14 cellular contexts compared by ENCODE assay signal in genomic region chr7:44163591-44163990, GRCh38. TPM values are rescaled to one million over a fixed set of nuclear protein-coding genes. Genes with fewer than 3 reads are reported as not detected.
DNase-seq lines count a peak whose midpoint lies in the region; FAIRE-seq and TF ChIP-seq lines count a peak whose summit lies in the region.
"Had no signal": no experiment of that assay in that cellular context is flagged by ENCODE, and none has a peak within 500 bp of the region (broad histone marks: within the 10 kb centered on the region; RNA-seq: fewer than 3 reads in every experiment).

No MANE protein-coding gene starts in this region.

- H4K20me1 ChIP-seq in H1 (replicated peaks in 1 of 2; ENCODE audit: control insufficient read depth in 1 of 2, insufficient read depth in 2 of 2, low read length in 2 of 2), result no peaks in the 10 kb centered on the region

- 74% methylated on average over 1 of the region's 1 CpG; no CpG with 5 or more reads in 1 of the 2 experiments for WGBS in H1 (ENCODE audit: extremely low coverage in 1 of 2, insufficient coverage in 1 of 2, insufficient read length in 1 of 2, insufficient replicate concordance in 2 of 2, low coverage in 1 of 2, low lambda C conversion rate in 2 of 2, missing lambda C conversion rate in 1 of 2), 2 experiments
- WGBS in neuronal stem cell (ENCODE audit: extremely low coverage in 2 of 2, insufficient read length in 2 of 2, insufficient replicate concordance in 1 of 2), 2 donors, result no CpG with 5 or more reads among the region's 1 CpG

- no peaks in the 10 kb centered on the region for H3K27me3 ChIP-seq in H1 (replicated peaks in 1 of 4; ENCODE audit: control insufficient read depth in 3 of 4, extremely low read depth in 1 of 4, insufficient read depth in 3 of 4, low read length in 3 of 4)
- H3K27me3 ChIP-seq in neuronal stem cell (ENCODE audit: control insufficient read depth in 3 of 3, insufficient read depth in 3 of 3, low read depth in 1 of 3, low read length in 3 of 3), result peaks cover 0 to 31% (median 2%) of the 10 kb centered on the region in 3 experiments
- H3K27me3 ChIP-seq: upper lobe of right lung had no signal

- TF ChIP-seq EP300 in H1 (IDR thresholded peaks at IDR 0.05; ENCODE audit: borderline replicate concordance in 1 of 2, low read depth in 2 of 2, low read length in 2 of 2), result no peak

- no peak overlapping the region for H3K4me3 ChIP-seq in H1 (ENCODE audit: extremely low read depth in 1 of 4, insufficient read depth in 2 of 4, low read depth in 3 of 4, low read length in 4 of 4)
- H3K4me3 ChIP-seq in neuronal stem cell (ENCODE audit: low read length in 2 of 2), result no peak overlapping the region
- H3K4me3 ChIP-seq: upper lobe of right lung had no signal

- H3K23ac ChIP-seq in H1 (ENCODE audit: insufficient read length), result no peak overlapping the region
- H3K23ac ChIP-seq in neuronal stem cell (ENCODE audit: low read depth, low read length, poor library complexity), result no peak overlapping the region

- H2AFZ ChIP-seq in H1 (ENCODE audit: low read length), result peak overlapping the region; percentile 96
- H2AFZ ChIP-seq in neuronal stem cell (ENCODE audit: low read length), result peak overlapping the region; percentile 55

- no peak overlapping the region for H2BK20ac ChIP-seq in H1 (ENCODE audit: low read length)

- no peak overlapping the region for H3K56ac ChIP-seq in H1 (replicated peaks; ENCODE audit: insufficient read length, low read depth, low read length)

- peaks cover 2 to 5% (median 4%) of the 10 kb centered on the region in 4 experiments; a peak in 5 of 7 replicates for H3K4me1 ChIP-seq in H1 (replicated peaks in 1 of 4; ENCODE audit: control insufficient read depth in 3 of 4, insufficient read depth in 4 of 4, low read length in 3 of 4)
- H3K4me1 ChIP-seq in neuronal stem cell (ENCODE audit: control insufficient read depth in 2 of 2, insufficient read depth in 1 of 2, low read depth in 1 of 2, low read length in 2 of 2), result peaks cover 0 to 5% of the 10 kb centered on the region in 2 donors
- H3K4me1 ChIP-seq: upper lobe of right lung had no signal

- CTCF ChIA-PET in H1 (lab: Charles Lee; ENCODE audit: partially characterized antibody), result interaction anchor here (0.7 to 1.7 kb wide), 7 partner anchors 8 to 27 kb away, joined by 3 to 9 read pairs (median 3); no protein-coding TSS in a partner anchor

- DNase-seq in ELR (ENCODE audit: low read depth) (peak; percentile 90), NCI-H69 (lab: John Stamatoyannopoulos, UW) (peak; percentile 85), H1 (ENCODE audit: low read depth in 1 of 2, low spot score in 2 of 2) (no peak), neuronal stem cell (ENCODE audit: low spot score) (no peak), NCI-H2227 treated with DMSO at 0.1 percent for 48 hours (lab: John Stamatoyannopoulos, UW) (no peak)
- no peak for DNase-seq in activated CD4-positive, alpha-beta T cell treated with anti-CD3 and anti-CD28 coated beads for 48 hours
- DNase-seq in effector CD8-positive, alpha-beta T cell (lab: John Stamatoyannopoulos, UW), result no peak
- no peak for DNase-seq in effector CD4-positive, alpha-beta T cell
- DNase-seq: activated gamma-delta T cell, DMS 273 treated with DMSO at 0.1 percent for 48 hours, NCI-H1092 treated with DMSO at 0.1 percent for 48 hours, upper lobe of right lung had no signal

- H4K8ac ChIP-seq in H1 (ENCODE audit: extremely low read depth, insufficient read depth, low read length) (no peak overlapping the region), neuronal stem cell (ENCODE audit: low read depth, low read length) (no peak overlapping the region)

- no peak for FAIRE-seq in H1 (lab: Jason Lieb, UNC)

- no peak overlapping the region for H4K91ac ChIP-seq in H1 (replicated peaks; ENCODE audit: insufficient read length, low read length)
- H4K91ac ChIP-seq in neuronal stem cell (ENCODE audit: low read depth, low read length, poor library complexity), result no peak overlapping the region

- H3K79me2 ChIP-seq in H1 (ENCODE audit: control insufficient read depth in 1 of 2, insufficient read depth in 2 of 2, low read length in 2 of 2), result no peaks in the 10 kb centered on the region

- H2BK5ac ChIP-seq in H1 (ENCODE audit: low read depth, low read length) (no peak overlapping the region), neuronal stem cell (ENCODE audit: low read length) (no peak overlapping the region)

- H3K9ac ChIP-seq in H1 (replicated peaks in 1 of 4; ENCODE audit: extremely low read depth in 1 of 4, low read depth in 3 of 4, low read length in 3 of 4) (no peak overlapping the region; a peak in 1 of 7 replicates), neuronal stem cell (ENCODE audit: low read depth, low read length, poor library complexity) (no peak overlapping the region)

- H2AK5ac ChIP-seq in H1 (ENCODE audit: low read depth, low read length), result no peak overlapping the region
- no peak overlapping the region for H2AK5ac ChIP-seq in neuronal stem cell (ENCODE audit: low read depth, low read length)

- H3K23me2 ChIP-seq in H1 (ENCODE audit: low read depth, low read length), result no peaks in the 10 kb centered on the region

- H3K14ac ChIP-seq in H1 (ENCODE audit: insufficient read length) (no peak overlapping the region), neuronal stem cell (ENCODE audit: low read length) (no peak overlapping the region)

- POLR2A ChIA-PET in H1 (lab: Charles Lee; ENCODE audit: partially characterized antibody), result interaction anchor here (0.7 to 1.4 kb wide), 4 partner anchors 9 to 18 kb away, joined by 3 to 6 read pairs (median 4); no protein-coding TSS in a partner anchor

- no peak overlapping the region for H3K4me2 ChIP-seq in H1 (ENCODE audit: insufficient read depth in 1 of 2, low read depth in 2 of 2, low read length in 2 of 2)
- no peak overlapping the region for H3K4me2 ChIP-seq in neuronal stem cell (ENCODE audit: insufficient read depth, low read length, poor library complexity, severe bottlenecking)

- H3K36me3 ChIP-seq in H1 (ENCODE audit: control insufficient read depth in 2 of 4, insufficient read depth in 4 of 4, low read length in 3 of 4), result no peaks in the 10 kb centered on the region
- H3K36me3 ChIP-seq in neuronal stem cell (replicated peaks in 1 of 2; ENCODE audit: control insufficient read depth in 2 of 2, insufficient read depth in 2 of 2, low read length in 2 of 2), result no peaks in the 10 kb centered on the region
- H3K36me3 ChIP-seq: upper lobe of right lung had no signal

- no peak for TF ChIP-seq POLR2A in H1 (IDR thresholded peaks at IDR 0.05; ENCODE audit: control extremely low read depth in 1 of 2, low read depth in 2 of 2, low read length in 2 of 2)

- H3K4ac ChIP-seq in H1 (replicated peaks; ENCODE audit: insufficient read length, low read depth, low read length) (peak overlapping the region; percentile 81), neuronal stem cell (ENCODE audit: low read length) (no peak overlapping the region)

- H3K18ac ChIP-seq in H1 (ENCODE audit: extremely low read depth, low read length), result no peak overlapping the region
- no peak overlapping the region for H3K18ac ChIP-seq in neuronal stem cell (ENCODE audit: low read length)

- TF ChIP-seq RAD21 in H1 (IDR thresholded peaks at IDR 0.05 in 1 of 2, conservative IDR thresholded peaks at IDR 0.05 in 1 of 2; ENCODE audit: low read depth in 2 of 2, low read length in 2 of 2), result no peak

- H2BK12ac ChIP-seq in H1 (ENCODE audit: low read depth, low read length) (no peak overlapping the region), neuronal stem cell (ENCODE audit: low read length) (no peak overlapping the region)

- H4K5ac ChIP-seq in H1 (ENCODE audit: insufficient read length, low read depth, low read length), result no peak overlapping the region

- H3K9me3 ChIP-seq in H1 (ENCODE audit: insufficient read depth in 2 of 2, low read depth in 1 of 2, low read length in 1 of 2) (no peaks in the 10 kb centered on the region), neuronal stem cell (replicated peaks in 1 of 2; ENCODE audit: control insufficient read depth in 2 of 2, insufficient read depth in 1 of 2, low read depth in 1 of 2, low read length in 2 of 2) (peaks cover 0 to 2% of the 10 kb centered on the region in 2 donors)
- H3K9me3 ChIP-seq: upper lobe of right lung had no signal

- H2BK15ac ChIP-seq in H1 (ENCODE audit: low read length) (no peak overlapping the region), neuronal stem cell (ENCODE audit: low read length) (no peak overlapping the region)

- H3K27ac ChIP-seq in H1 (ENCODE audit: low read depth, low read length), result no peak overlapping the region
- no peak overlapping the region for H3K27ac ChIP-seq in neuronal stem cell (replicated peaks; ENCODE audit: low read length)
- H3K27ac ChIP-seq: upper lobe of right lung had no signal

- H3K79me1 ChIP-seq in H1 (ENCODE audit: low read depth, low read length), result no peaks in the 10 kb centered on the region
- H3K79me1 ChIP-seq in neuronal stem cell (ENCODE audit: low read depth, low read length), result peaks cover 1% of the 10 kb centered on the region

- H2BK120ac ChIP-seq in H1 (replicated peaks; ENCODE audit: low read depth, low read length) (no peak overlapping the region), neuronal stem cell (ENCODE audit: low read depth, low read length) (no peak overlapping the region)

- TF ChIP-seq CTCF in H1 (IDR thresholded peaks at IDR 0.05; ENCODE audit: control extremely low read depth in 1 of 3, insufficient read depth in 1 of 3, low read depth in 1 of 3, low read length in 3 of 3), result no peak

RNA-seq across cellular contexts. Expression of gene MYL7, which starts 22.5 kb away (rescaled TPM):
- total RNA-seq in H1 (2021; fragmentation: NEBNext Ultra II Directional; extraction: Animal tissue kit (Norgen Biotek cat#: 25700)), result 3.3 and 3.6 TPM in 2 replicates
- 1.4 and 3.4 TPM in 2 replicates for polyA plus RNA-seq in H1 (2011; rRNA removed)
- 1.8 TPM for polyA plus RNA-seq in H1 (2011; cell fraction: cytosol; rRNA removed)
- polyA plus RNA-seq in H1 (2011; cell fraction: nucleus; rRNA removed), result 3.0 TPM
- polyA plus RNA-seq in H1 (2012, experiment 1 of 2), result 2.1 to 4.1 TPM (median 2.5 TPM) in 4 replicates
- polyA plus RNA-seq in H1 (2012, experiment 2 of 2), result 8.2 TPM
- 1.8 TPM for polyA plus RNA-seq in H1 (2013, experiment 1 of 2)
- 2.9 TPM for polyA plus RNA-seq in H1 (2013, experiment 2 of 2)
- 2.1 and 3.8 TPM in 2 replicates for polyA minus RNA-seq in H1 (2011; rRNA and poly(A)+ RNA removed)
- polyA minus RNA-seq in H1 (2011; cell fraction: cytosol; rRNA and poly(A)+ RNA removed), result not detected
- not detected for polyA minus RNA-seq in H1 (2011; cell fraction: nucleus; rRNA and poly(A)+ RNA removed)
- polyA plus RNA-seq in neuronal stem cell (2013, experiment 1 of 2), result 0.07 TPM
- polyA plus RNA-seq in neuronal stem cell (2013, experiment 2 of 2), result not detected
- total RNA-seq: liver, pulmonary artery endothelial cell had no signal
- polyA plus RNA-seq: liver had no signal

RNA-seq across cellular contexts. Expression of gene GCK, which starts 25.6 kb away (rescaled TPM):
- 4.1 and 4.9 TPM in 2 replicates for total RNA-seq in H1 (2021; fragmentation: NEBNext Ultra II Directional; extraction: Animal tissue kit (Norgen Biotek cat#: 25700))
- 2.4 and 4.3 TPM in 2 replicates for polyA plus RNA-seq in H1 (2011; rRNA removed)
- 3.8 TPM for polyA plus RNA-seq in H1 (2011; cell fraction: cytosol; rRNA removed)
- 3.8 TPM for polyA plus RNA-seq in H1 (2011; cell fraction: nucleus; rRNA removed)
- polyA plus RNA-seq in H1 (2012, experiment 1 of 2), result 1.9 to 3.7 TPM (median 3.2 TPM) in 4 replicates
- 3.3 TPM for polyA plus RNA-seq in H1 (2012, experiment 2 of 2)
- polyA plus RNA-seq in H1 (2013, experiment 1 of 2), result 3.1 TPM
- 3.0 TPM for polyA plus RNA-seq in H1 (2013, experiment 2 of 2)
- 0.71 and 1.2 TPM in 2 replicates for polyA minus RNA-seq in H1 (2011; rRNA and poly(A)+ RNA removed)
- 2.1 TPM for polyA minus RNA-seq in H1 (2011; cell fraction: cytosol; rRNA and poly(A)+ RNA removed)
- 2.0 TPM for polyA minus RNA-seq in H1 (2011; cell fraction: nucleus; rRNA and poly(A)+ RNA removed)
- 0.60 TPM for polyA plus RNA-seq in neuronal stem cell (2013, experiment 1 of 2)
- polyA plus RNA-seq in neuronal stem cell (2013, experiment 2 of 2), result 0.46 TPM

RNA-seq across cellular contexts. Expression of gene YKT6, which starts 37.2 kb away (rescaled TPM):
- total RNA-seq in H1 (2021; fragmentation: NEBNext Ultra II Directional; extraction: Animal tissue kit (Norgen Biotek cat#: 25700)), result 103 and 108 TPM in 2 replicates
- 75.3 and 86.9 TPM in 2 replicates for polyA plus RNA-seq in H1 (2011; rRNA removed)
- 100 TPM for polyA plus RNA-seq in H1 (2011; cell fraction: cytosol; rRNA removed)
- polyA plus RNA-seq in H1 (2011; cell fraction: nucleus; rRNA removed), result 111 TPM
- polyA plus RNA-seq in H1 (2012, experiment 1 of 2), result 87.6 to 97.6 TPM (median 91.7 TPM) in 4 replicates
- polyA plus RNA-seq in H1 (2012, experiment 2 of 2), result 83.3 TPM
- 64.5 TPM for polyA plus RNA-seq in H1 (2013, experiment 1 of 2)
- polyA plus RNA-seq in H1 (2013, experiment 2 of 2), result 68.0 TPM
- polyA minus RNA-seq in H1 (2011; rRNA and poly(A)+ RNA removed), result 91.6 and 96.9 TPM in 2 replicates
- 38.1 TPM for polyA minus RNA-seq in H1 (2011; cell fraction: cytosol; rRNA and poly(A)+ RNA removed)
- polyA minus RNA-seq in H1 (2011; cell fraction: nucleus; rRNA and poly(A)+ RNA removed), result 51.1 TPM
- polyA plus RNA-seq in neuronal stem cell (2013, experiment 1 of 2), result 71.1 TPM
- polyA plus RNA-seq in neuronal stem cell (2013, experiment 2 of 2), result 69.2 TPM

RNA-seq across cellular contexts. Expression of gene POLD2, which starts 40.2 kb away (rescaled TPM):
- 148 TPM in 2 replicates for total RNA-seq in H1 (2021; fragmentation: NEBNext Ultra II Directional; extraction: Animal tissue kit (Norgen Biotek cat#: 25700))
- 214 and 289 TPM in 2 replicates for polyA plus RNA-seq in H1 (2011; rRNA removed)
- 206 TPM for polyA plus RNA-seq in H1 (2011; cell fraction: cytosol; rRNA removed)
- polyA plus RNA-seq in H1 (2011; cell fraction: nucleus; rRNA removed), result 348 TPM
- 147 to 186 TPM (median 179 TPM) in 4 replicates for polyA plus RNA-seq in H1 (2012, experiment 1 of 2)
- 203 TPM for polyA plus RNA-seq in H1 (2012, experiment 2 of 2)
- 97.2 TPM for polyA plus RNA-seq in H1 (2013, experiment 1 of 2)
- 100 TPM for polyA plus RNA-seq in H1 (2013, experiment 2 of 2)
- polyA minus RNA-seq in H1 (2011; rRNA and poly(A)+ RNA removed), result 98.1 and 115 TPM in 2 replicates
- polyA minus RNA-seq in H1 (2011; cell fraction: cytosol; rRNA and poly(A)+ RNA removed), result 58.5 TPM
- polyA minus RNA-seq in H1 (2011; cell fraction: nucleus; rRNA and poly(A)+ RNA removed), result 88.3 TPM
- 157 TPM for polyA plus RNA-seq in neuronal stem cell (2013, experiment 1 of 2)
- polyA plus RNA-seq in neuronal stem cell (2013, experiment 2 of 2), result 156 TPM

RNA-seq across cellular contexts. Expression of gene AEBP1, which starts 59.4 kb away (rescaled TPM):
- 39.4 and 41.2 TPM in 2 replicates for total RNA-seq in H1 (2021; fragmentation: NEBNext Ultra II Directional; extraction: Animal tissue kit (Norgen Biotek cat#: 25700))
- polyA plus RNA-seq in H1 (2011; rRNA removed), result 10.4 and 18.4 TPM in 2 replicates
- 9.4 TPM for polyA plus RNA-seq in H1 (2011; cell fraction: cytosol; rRNA removed)
- 49.1 TPM for polyA plus RNA-seq in H1 (2011; cell fraction: nucleus; rRNA removed)
- polyA plus RNA-seq in H1 (2012, experiment 1 of 2), result 29.7 to 44.2 TPM (median 41.7 TPM) in 4 replicates
- 26.9 TPM for polyA plus RNA-seq in H1 (2012, experiment 2 of 2)
- polyA plus RNA-seq in H1 (2013, experiment 1 of 2), result 44.5 TPM
- 41.1 TPM for polyA plus RNA-seq in H1 (2013, experiment 2 of 2)
- polyA minus RNA-seq in H1 (2011; rRNA and poly(A)+ RNA removed), result 8.0 and 10.4 TPM in 2 replicates
- polyA minus RNA-seq in H1 (2011; cell fraction: cytosol; rRNA and poly(A)+ RNA removed), result 16.9 TPM
- 15.4 TPM for polyA minus RNA-seq in H1 (2011; cell fraction: nucleus; rRNA and poly(A)+ RNA removed)
- 24.7 TPM for polyA plus RNA-seq in neuronal stem cell (2013, experiment 1 of 2)
- 25.4 TPM for polyA plus RNA-seq in neuronal stem cell (2013, experiment 2 of 2)

Comparison
In these comparisons a context has a peak if more than half of its experiments do, and no peak if none do; other contexts are left out.
1. DNase-seq: peak in ELR (single experiment) and NCI-H69 (single experiment); none in H1 (0 of 2), neuronal stem cell (single experiment), NCI-H2227 treated with DMSO at 0.1 percent for 48 hours (single experiment), activated CD4-positive, alpha-beta T cell treated with anti-CD3 and anti-CD28 coated beads for 48 hours (single experiment), effector CD8-positive, alpha-beta T cell (single experiment) and effector CD4-positive, alpha-beta T cell (single experiment).